Comparison of ENCODE assay signal across 26 cellular contexts in the genomic region with DNA sequence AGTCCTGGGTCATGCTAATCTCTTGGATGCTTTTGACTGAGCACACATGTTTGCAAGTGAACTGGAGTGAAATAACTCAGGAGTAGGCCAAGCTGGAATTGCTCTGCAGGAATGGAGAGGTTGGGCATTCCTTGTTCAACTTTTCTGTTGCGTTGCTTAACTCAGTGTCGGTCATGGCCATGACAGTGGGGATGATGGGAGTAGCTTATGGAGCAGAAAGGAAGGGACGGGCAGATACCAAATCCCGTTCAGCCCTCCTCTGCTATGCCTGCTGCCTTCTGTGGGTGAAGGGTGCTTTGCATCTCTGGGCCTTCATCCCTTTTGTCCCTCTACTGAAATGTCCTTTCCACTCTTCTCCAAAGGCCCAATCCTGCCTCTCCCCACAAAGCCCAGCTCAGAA. TPM values are rescaled to one million over a fixed set of nuclear protein-coding genes. Genes with fewer than 3 reads are reported as not detected.
DNase-seq lines count a peak whose midpoint lies in the region; ATAC-seq and TF ChIP-seq lines count a peak whose summit lies in the region.
"Had no signal": no experiment of that assay in that cellular context is flagged by ENCODE, and none has a peak within 500 bp of the region (broad histone marks: within the 10 kb centered on the region; RNA-seq: fewer than 3 reads in every experiment).

No MANE protein-coding gene starts in this region.

- no TSS peak for BruUV-seq in PC-3 (replicated peaks; lab: Mats Ljungman, UMichigan)

- H3K9ac ChIP-seq in MM.1S (ENCODE audit: low read length) (no peak overlapping the region), PC-3 (ENCODE audit: low read length) (no peak overlapping the region)
- H3K9ac ChIP-seq: GM23248 had no signal

- intact Hi-C loops in activated B cell treated with CpG ODN at 0.5 μM for 24 hours (cut with micrococcal nuclease) (no loop called here), PC-3 (cut with micrococcal nuclease) (no loop called here)

- H3K27ac Mint-ChIP-seq in activated naive CD4-positive, alpha-beta T cell treated with anti-CD3 and anti-CD28 coated beads, Interleukin-2, amount 10 ng/mL, durations not matched to agents 7 days and 5 days = peak overlapping the region; percentile 56
- peak overlapping the region; percentile 95 for H3K27ac Mint-ChIP-seq in activated B cell treated with CpG ODN at 0.5 μM for 24 hours
- H3K27ac Mint-ChIP-seq in effector memory CD8-positive, alpha-beta T cell = peak overlapping the region; percentile 84 to 99
- H3K27ac Mint-ChIP-seq in stimulated activated memory B cell treated with anti-CD40 and anti-IgM and Interleukin-4, amounts not matched to agents 10 μg/mL and 1 μg/mL and 100 μg/mL, for 72 hours = peak overlapping the region; percentile 65
- H3K27ac Mint-ChIP-seq: HFFc6 had no signal

- POLR2A ChIA-PET in activated B cell treated with CpG ODN at 0.5 μM for 24 hours (lab: Charles Lee) (interaction anchor here (0.5 to 1.4 kb wide), 2 partner anchors 21 to 22 kb away, joined by 3 to 4 read pairs; no protein-coding TSS in a partner anchor), PC-3 (lab: Charles Lee; ENCODE audit: unreplicated experiment) (no interaction called here)

- ATAC-seq in activated B cell treated with CpG ODN at 0.5 μM for 24 hours (ENCODE audit: low read depth) = no peak
- ATAC-seq in effector memory CD8-positive, alpha-beta T cell (replicated peaks) = no peak
- no peak for ATAC-seq in stimulated activated memory B cell treated with anti-CD40 and anti-IgM and Interleukin-4, amounts not matched to agents 10 μg/mL and 1 μg/mL and 100 μg/mL, for 72 hours
- ATAC-seq in PC-3 = no peak
- ATAC-seq: gastroesophageal sphincter, right lobe of liver had no signal

- no peaks in the 10 kb centered on the region for H3F3A ChIP-seq in MM.1S (ENCODE audit: insufficient read depth, low read length)
- H3F3A ChIP-seq in PC-3 (ENCODE audit: low read length, unreplicated experiment) = no peaks in the 10 kb centered on the region

- CTCF ChIA-PET in activated naive CD4-positive, alpha-beta T cell treated with anti-CD3 and anti-CD28 coated beads, Interleukin-2, amount 10 ng/mL, durations not matched to agents 7 days and 5 days (lab: Charles Lee) = interaction anchor here (1.0 to 2.6 kb wide), 3 partner anchors 16 to 50 kb away, joined by 5 to 7 read pairs (median 5); no protein-coding TSS in a partner anchor
- CTCF ChIA-PET in activated B cell treated with CpG ODN at 0.5 μM for 24 hours (lab: Charles Lee) = no interaction called here
- CTCF ChIA-PET in PC-3 (lab: Charles Lee) = no interaction called here

- H3K36me3 ChIP-seq in MM.1S (replicated peaks; ENCODE audit: insufficient read depth, low read length) (no peaks in the 10 kb centered on the region), PC-3 (ENCODE audit: low read depth, low read length) (no peaks in the 10 kb centered on the region)
- H3K36me3 ChIP-seq: gastroesophageal sphincter, right lobe of liver, SJCRH30 had no signal

- peaks cover 6% of the 10 kb centered on the region for H3K9me3 Mint-ChIP-seq in activated naive CD4-positive, alpha-beta T cell treated with anti-CD3 and anti-CD28 coated beads, Interleukin-2, amount 10 ng/mL, durations not matched to agents 7 days and 5 days
- no peaks in the 10 kb centered on the region for H3K9me3 Mint-ChIP-seq in activated B cell treated with CpG ODN at 0.5 μM for 24 hours
- no peaks in the 10 kb centered on the region for H3K9me3 Mint-ChIP-seq in effector memory CD8-positive, alpha-beta T cell
- no peaks in the 10 kb centered on the region for H3K9me3 Mint-ChIP-seq in stimulated activated memory B cell treated with anti-CD40 and anti-IgM and Interleukin-4, amounts not matched to agents 10 μg/mL and 1 μg/mL and 100 μg/mL, for 72 hours
- H3K9me3 Mint-ChIP-seq: CD14-positive monocyte, HFFc6, IgD-negative memory B cell, neural crest cell had no signal

- H2AFZ ChIP-seq in MM.1S (ENCODE audit: low read length) = no peak overlapping the region
- H2AFZ ChIP-seq in PC-3 (ENCODE audit: low read length) = no peak overlapping the region
- H2AFZ ChIP-seq: GM23248 had no signal

- H3K36me3 Mint-ChIP-seq in activated naive CD4-positive, alpha-beta T cell treated with anti-CD3 and anti-CD28 coated beads, Interleukin-2, amount 10 ng/mL, durations not matched to agents 7 days and 5 days = peaks cover 12% of the 10 kb centered on the region
- no peaks in the 10 kb centered on the region for H3K36me3 Mint-ChIP-seq in activated B cell treated with CpG ODN at 0.5 μM for 24 hours (ENCODE audit: low read depth)
- peaks cover 6% of the 10 kb centered on the region for H3K36me3 Mint-ChIP-seq in effector memory CD8-positive, alpha-beta T cell (ENCODE audit: insufficient read depth)
- H3K36me3 Mint-ChIP-seq in stimulated activated memory B cell treated with anti-CD40 and anti-IgM and Interleukin-4, amounts not matched to agents 10 μg/mL and 1 μg/mL and 100 μg/mL, for 72 hours = no peaks in the 10 kb centered on the region

- no peak overlapping the region for H3K4me3 Mint-ChIP-seq in activated naive CD4-positive, alpha-beta T cell treated with anti-CD3 and anti-CD28 coated beads, Interleukin-2, amount 10 ng/mL, durations not matched to agents 7 days and 5 days
- no peak overlapping the region for H3K4me3 Mint-ChIP-seq in activated B cell treated with CpG ODN at 0.5 μM for 24 hours
- peak overlapping the region in 1 of 2 donors; percentile 49 for H3K4me3 Mint-ChIP-seq in effector memory CD8-positive, alpha-beta T cell
- H3K4me3 Mint-ChIP-seq in stimulated activated memory B cell treated with anti-CD40 and anti-IgM and Interleukin-4, amounts not matched to agents 10 μg/mL and 1 μg/mL and 100 μg/mL, for 72 hours = no peak overlapping the region
- H3K4me3 Mint-ChIP-seq: CD14-positive monocyte, HFFc6, neural crest cell had no signal

- peaks cover 8% of the 10 kb centered on the region for H3K27me3 Mint-ChIP-seq in activated naive CD4-positive, alpha-beta T cell treated with anti-CD3 and anti-CD28 coated beads, Interleukin-2, amount 10 ng/mL, durations not matched to agents 7 days and 5 days
- no peaks in the 10 kb centered on the region for H3K27me3 Mint-ChIP-seq in activated B cell treated with CpG ODN at 0.5 μM for 24 hours
- no peaks in the 10 kb centered on the region for H3K27me3 Mint-ChIP-seq in effector memory CD8-positive, alpha-beta T cell
- no peaks in the 10 kb centered on the region for H3K27me3 Mint-ChIP-seq in stimulated activated memory B cell treated with anti-CD40 and anti-IgM and Interleukin-4, amounts not matched to agents 10 μg/mL and 1 μg/mL and 100 μg/mL, for 72 hours
- H3K27me3 Mint-ChIP-seq: IgD-negative memory B cell had no signal

- H3K4me1 ChIP-seq in MM.1S (ENCODE audit: low read length) (no peaks in the 10 kb centered on the region), PC-3 (ENCODE audit: insufficient read depth, low read length) (no peaks in the 10 kb centered on the region)
- H3K4me1 ChIP-seq: gastroesophageal sphincter, SJCRH30 had no signal

- TF ChIP-seq CTCF in activated B cell treated with CpG ODN at 0.5 μM for 24 hours (IDR thresholded peaks at IDR 0.05) (no peak), MM.1S (IDR thresholded peaks at IDR 0.05; ENCODE audit: low read length) (no peak), PC-3 (conservative IDR thresholded peaks at IDR 0.05; ENCODE audit: low read depth, low read length) (no peak)

- H3K9me3 ChIP-seq in MM.1S (replicated peaks; ENCODE audit: insufficient read depth, low read length) = no peaks in the 10 kb centered on the region
- H3K9me3 ChIP-seq in PC-3 (ENCODE audit: low read length) = no peaks in the 10 kb centered on the region
- H3K9me3 ChIP-seq: gastroesophageal sphincter, right lobe of liver, SJCRH30 had no signal

- no peaks in the 10 kb centered on the region for H4K20me1 ChIP-seq in MM.1S (ENCODE audit: insufficient read depth, low read length)
- no peaks in the 10 kb centered on the region for H4K20me1 ChIP-seq in PC-3 (ENCODE audit: low read length)

- H3K27ac ChIP-seq in MM.1S (ENCODE audit: low read length) (no peak overlapping the region), PC-3 (ENCODE audit: low read length) (no peak overlapping the region)
- H3K27ac ChIP-seq: coronary artery, gastroesophageal sphincter, GM23248, right lobe of liver, SJCRH30 had no signal

- H3K4me2 ChIP-seq in MM.1S (ENCODE audit: low read depth, low read length) (no peak overlapping the region), PC-3 (ENCODE audit: low read length) (no peak overlapping the region)

- no peaks in the 10 kb centered on the region for H3K9me2 ChIP-seq in MM.1S (replicated peaks; ENCODE audit: insufficient read depth, low read length)
- H3K9me2 ChIP-seq in PC-3 (replicated peaks; ENCODE audit: low read length) = no peaks in the 10 kb centered on the region

- DNase-seq in activated naive CD4-positive, alpha-beta T cell treated with anti-CD3 and anti-CD28 coated beads, Interleukin-2, amount 10 ng/mL, durations not matched to agents 7 days and 5 days = no peak
- DNase-seq in activated naive CD4-positive, alpha-beta T cell (lab: John Stamatoyannopoulos, UW) = no peak
- DNase-seq in activated B cell treated with CpG ODN at 0.5 μM for 24 hours (no peak), MM.1S (no peak), DMS114 treated with DMSO at 0.1 percent for 48 hours (lab: John Stamatoyannopoulos, UW; ENCODE audit: unreplicated experiment) (no peak), PC-3 (no peak)
- DNase-seq in effector memory CD8-positive, alpha-beta T cell = no peak
- DNase-seq: anterior cingulate cortex; DMS153; GM23248; HFFc6; NCI-H1092 treated with DMSO at 0.1 percent for 48 hours; NCI-H1930; NCI-H526 treated with DMSO at 0.1 percent for 48 hours; posterior cingulate gyrus; right lobe of liver; SJCRH30; stimulated activated CD4-positive, alpha-beta T cell treated with anti-CD3 and anti-CD28 coated beads, Interleukin-12 subunit alpha, Interleukin-12 subunit beta, amount 100 ng/mL, for 4 hours; stimulated activated CD4-positive, alpha-beta T cell treated with anti-CD3 and anti-CD28 coated beads, Interleukin-4, amount 100 ng/mL, for 24 hours; trophoblast cell had no signal

- H3K79me2 ChIP-seq in MM.1S (ENCODE audit: low read length) (no peaks in the 10 kb centered on the region), PC-3 (ENCODE audit: low read length) (no peaks in the 10 kb centered on the region)

- H3K4me1 Mint-ChIP-seq in activated naive CD4-positive, alpha-beta T cell treated with anti-CD3 and anti-CD28 coated beads, Interleukin-2, amount 10 ng/mL, durations not matched to agents 7 days and 5 days = peaks cover 89% of the 10 kb centered on the region
- peaks cover 84% of the 10 kb centered on the region for H3K4me1 Mint-ChIP-seq in activated B cell treated with CpG ODN at 0.5 μM for 24 hours
- H3K4me1 Mint-ChIP-seq in effector memory CD8-positive, alpha-beta T cell (ENCODE audit: low read depth in 2 of 2) = peaks cover 68 to 86% of the 10 kb centered on the region in 2 donors
- H3K4me1 Mint-ChIP-seq in stimulated activated memory B cell treated with anti-CD40 and anti-IgM and Interleukin-4, amounts not matched to agents 10 μg/mL and 1 μg/mL and 100 μg/mL, for 72 hours = peaks cover 75% of the 10 kb centered on the region

- H3K27me3 ChIP-seq in MM.1S (replicated peaks; ENCODE audit: insufficient read depth, low read length) = no peaks in the 10 kb centered on the region
- H3K27me3 ChIP-seq in PC-3 (ENCODE audit: low read length) = peaks cover 95% of the 10 kb centered on the region
- H3K27me3 ChIP-seq: right lobe of liver, SJCRH30 had no signal

- H3K4me3 ChIP-seq in MM.1S (ENCODE audit: low read length) = no peak overlapping the region
- no peak overlapping the region for H3K4me3 ChIP-seq in PC-3 (ENCODE audit: low read length)
- H3K4me3 ChIP-seq: coronary artery, gastroesophageal sphincter, GM23248, right lobe of liver, SJCRH30 had no signal

RNA-seq across cellular contexts. Expression of gene TAGAP, which starts 15.3 kb away (rescaled TPM):
- total RNA-seq in activated B cell treated with CpG ODN at 0.5 μM for 24 hours = 129 TPM in 2 replicates
- not detected in 2 replicates for total RNA-seq in PC-3 (2014; rRNA removed)
- total RNA-seq: GM23248, HFFc6, neural crest cell had no signal

Comparison
In these comparisons a context has a peak if more than half of its experiments do, and no peak if none do; other contexts are left out.
1. RNA of gene TAGAP, which starts 15.3 kb away (total RNA-seq): 129 TPM in activated B cell treated with CpG ODN at 0.5 μM for 24 hours; not detected in PC-3; every median in the first group is over 100 times any median in the second.
2. Peak in every context shown above with its lines, with median percentiles within 50 percentile points of each other: H3K27ac Mint-ChIP-seq.